1 cellular context compared by ENCODE assay signal in the genomic region with DNA sequence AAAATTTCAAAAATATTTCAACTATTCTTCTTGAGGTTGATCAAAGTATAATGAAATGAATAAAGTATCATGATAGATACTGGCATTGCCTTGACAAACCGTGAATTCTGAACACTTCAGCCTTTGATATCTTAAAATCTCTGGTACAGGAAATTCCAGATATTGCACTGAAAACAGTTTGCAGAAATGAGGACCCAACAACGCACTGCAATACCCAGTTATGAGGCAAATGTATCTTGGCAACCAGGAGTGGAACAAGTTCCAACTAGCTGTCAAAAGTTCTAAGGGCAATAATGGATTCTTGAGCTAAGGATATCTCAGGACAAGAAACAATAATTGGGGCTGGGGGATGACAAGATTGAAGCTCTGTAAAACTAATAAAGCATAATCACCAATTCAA.
TF ChIP-seq lines count a peak whose summit lies in the region.

No MANE protein-coding gene starts in this region.

TF ChIP-seq in K562, 482 proteins besides CTCF, POLR2A, EP300 and RAD21:
- no peak for TF ChIP-seq CREB3L1 (IDR thresholded peaks at IDR 0.05; ENCODE audit: borderline replicate concordance, low read depth)
- no peak for TF ChIP-seq HMG20B (CRISPR knock-in tag; IDR thresholded peaks at IDR 0.05)
- TF ChIP-seq ESRRA (IDR thresholded peaks at IDR 0.05; ENCODE audit: borderline replicate concordance, low read depth): no peak
- TF ChIP-seq ZNF274 (IDR thresholded peaks at IDR 0.05; ENCODE audit: borderline replicate concordance, low read depth, low read length): no peak
- TF ChIP-seq HNRNPH1 (optimal IDR thresholded peaks at IDR 0.05; ENCODE audit: low read depth, low read length): no peak
- TF ChIP-seq KDM4B (IDR thresholded peaks at IDR 0.05; ENCODE audit: borderline replicate concordance in 2 of 2, low read depth in 1 of 2): no peak
- no peak for TF ChIP-seq ETV6 (IDR thresholded peaks at IDR 0.05; ENCODE audit: borderline replicate concordance in 1 of 2, low read depth in 2 of 2, low read length in 1 of 2)
- TF ChIP-seq ETV6 (CRISPR knock-in tag; IDR thresholded peaks at IDR 0.05; ENCODE audit: borderline replicate concordance): no peak
- TF ChIP-seq, protein P1, sequence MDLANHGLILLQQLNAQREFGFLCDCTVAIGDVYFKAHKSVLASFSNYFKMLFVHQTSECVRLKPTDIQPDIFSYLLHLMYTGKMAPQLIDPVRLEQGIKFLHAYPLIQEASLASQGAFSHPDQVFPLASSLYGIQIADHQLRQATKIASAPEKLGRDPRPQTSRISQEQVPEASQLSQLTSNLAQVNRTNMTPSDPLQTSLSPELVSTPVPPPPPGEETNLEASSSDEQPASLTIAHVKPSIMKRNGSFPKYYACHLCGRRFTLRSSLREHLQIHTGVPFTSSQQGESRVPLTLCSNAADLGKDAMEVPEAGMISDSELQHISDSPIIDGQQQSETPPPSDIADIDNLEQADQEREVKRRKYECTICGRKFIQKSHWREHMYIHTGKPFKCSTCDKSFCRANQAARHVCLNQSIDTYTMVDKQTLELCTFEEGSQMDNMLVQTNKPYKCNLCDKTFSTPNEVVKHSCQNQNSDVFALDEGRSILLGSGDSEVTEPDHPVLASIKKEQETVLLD (IDR thresholded peaks at IDR 0.05): no peak
- TF ChIP-seq TCF3 (CRISPR knock-in tag; IDR thresholded peaks at IDR 0.05): no peak
- no peak for TF ChIP-seq CCNT2 (IDR thresholded peaks at IDR 0.05; ENCODE audit: borderline replicate concordance, extremely low read depth, insufficient read length, low read depth, low read length)
- TF ChIP-seq CBFA2T3 (IDR thresholded peaks at IDR 0.05): no peak
- no peak for TF ChIP-seq ZNF347 (CRISPR knock-in tag; IDR thresholded peaks at IDR 0.05; ENCODE audit: low read depth)
